In the genomic region with DNA sequence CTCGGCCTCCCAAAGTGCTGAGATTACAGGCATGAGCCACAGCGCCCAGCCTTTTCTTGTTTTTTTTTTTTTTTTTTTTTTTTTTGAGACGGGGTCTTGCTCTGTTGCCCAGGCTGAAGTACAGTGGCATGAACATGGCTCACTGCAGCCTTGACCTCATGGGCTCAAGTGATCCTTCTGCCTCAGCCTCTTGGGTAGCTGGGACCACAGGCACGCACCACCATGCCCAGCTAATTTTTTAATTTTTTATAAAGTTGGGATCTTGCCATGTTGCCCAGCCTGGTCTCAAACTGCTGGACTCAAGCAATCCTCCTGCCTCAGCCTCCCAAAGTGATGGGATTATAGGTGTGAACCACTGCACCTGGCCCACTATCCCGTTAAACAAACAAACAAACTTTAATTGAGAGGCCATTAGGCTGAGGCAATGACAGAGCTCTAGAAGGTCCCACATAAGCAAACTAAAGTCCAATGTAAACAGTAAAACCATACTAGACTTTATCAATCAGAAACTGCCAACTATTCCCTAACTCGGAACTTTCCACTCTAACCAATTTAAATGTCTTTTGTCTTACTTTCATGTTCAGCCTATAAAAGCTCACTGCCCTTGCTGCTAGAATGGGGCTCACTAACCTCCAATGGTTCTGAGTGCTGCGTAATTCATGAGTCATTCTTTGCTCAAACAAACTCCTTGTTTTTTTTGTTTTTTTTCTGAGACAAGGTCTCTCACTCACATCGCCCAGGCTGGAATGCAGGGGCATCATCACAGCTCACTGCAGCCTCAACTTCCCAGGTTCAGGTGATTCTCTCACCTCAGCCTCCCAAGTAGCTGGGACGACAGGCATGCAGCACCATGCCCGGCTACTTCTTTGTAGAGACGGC, we compare ENCODE assay signal across 11 cellular contexts. TPM values are rescaled to one million over a fixed set of nuclear protein-coding genes. Genes with fewer than 3 reads are reported as not detected.
DNase-seq lines count a peak whose midpoint lies in the region; ATAC-seq and TF ChIP-seq lines count a peak whose summit lies in the region.
"Had no signal": no experiment of that assay in that cellular context is flagged by ENCODE, and none has a peak within 500 bp of the region (broad histone marks: within the 10 kb centered on the region; RNA-seq: fewer than 3 reads in every experiment).

No MANE protein-coding gene starts in this region.

- TF ChIP-seq CTCF in SK-N-SH (IDR thresholded peaks at IDR 0.05) (no peak), testis (IDR thresholded peaks at IDR 0.05) (no peak)

- no peaks in the 10 kb centered on the region for H3K9me2 ChIP-seq in SK-N-SH

- no peak for TF ChIP-seq POLR2A in testis (IDR thresholded peaks at IDR 0.05)

- CTCF ChIA-PET in SK-N-SH (lab: Yijun Ruan, JAX), result interaction anchor here (0.5 to 1.8 kb wide), 4 partner anchors 10 to 998 kb away, joined by 3 to 6 read pairs (median 4); no protein-coding TSS in a partner anchor

- peak in 1 of 2 experiments; percentile 14; a peak in 1 of 4 replicates for TF ChIP-seq EP300 in SK-N-SH (IDR thresholded peaks at IDR 0.05; ENCODE audit: borderline replicate concordance in 1 of 2, low read depth in 1 of 2, low read length in 1 of 2)

- peaks cover 23% of the 10 kb centered on the region for H3F3A ChIP-seq in SK-N-SH (replicated peaks; ENCODE audit: insufficient read depth)

- POLR2A ChIA-PET in SK-N-SH (lab: Yijun Ruan, JAX), result no interaction called here

- ATAC-seq in stimulated activated naive CD8-positive, alpha-beta T cell treated with anti-CD3 and anti-CD28 coated beads, Interleukin-15, Interleukin-2, amounts not matched to agents 100 U/mL and 50 U/mL, for 24 hours, result no peak

- H3K9me3 ChIP-seq in SK-N-SH (peaks cover 15% of the 10 kb centered on the region; the same call in 1 of the 2 replicates), skeletal muscle satellite cell (replicated peaks; ENCODE audit: low read length) (peaks cover 6% of the 10 kb centered on the region), testis (no peaks in the 10 kb centered on the region)

- no peak overlapping the region for H3K4me3 ChIP-seq in SK-N-SH (ENCODE audit: low read depth in 2 of 2, low read length in 1 of 2)
- no peak overlapping the region for H3K4me3 ChIP-seq in skeletal muscle satellite cell (ENCODE audit: low read length)
- no peak overlapping the region for H3K4me3 ChIP-seq in testis
- H3K4me3 ChIP-seq: cardiac muscle cell had no signal

- peak; percentile 93 for DNase-seq in H4 (ENCODE audit: low spot score)
- DNase-seq in SK-N-SH, result no peak
- peak; percentile 93 for DNase-seq in fibroblast of peridontal ligament (ENCODE audit: extremely low read depth)
- no peak for DNase-seq in stimulated activated naive CD8-positive, alpha-beta T cell treated with anti-CD3 and anti-CD28 coated beads, Interleukin-15, Interleukin-2, amounts not matched to agents 100 U/mL and 50 U/mL, for 24 hours
- no peak for DNase-seq in testis
- no peak for DNase-seq in occipital lobe (lab: John Stamatoyannopoulos, UW)
- no peak for DNase-seq in NCI-H82 treated with DMSO at 0.1 percent for 48 hours (lab: John Stamatoyannopoulos, UW; ENCODE audit: unreplicated experiment)
- DNase-seq: activated CD4-positive, alpha-beta T cell treated with anti-CD3 and anti-CD28 coated beads, Interleukin-2, amount 10 ng/mL, durations not matched to agents 7 days and 5 days; SHP77 had no signal

- H3K4me2 ChIP-seq in SK-N-SH, result peak overlapping the region; percentile 25; the same call in 1 of the 2 replicates
- H3K4me2 ChIP-seq in skeletal muscle satellite cell (ENCODE audit: low read length), result peak overlapping the region; percentile 40

- intact Hi-C loops in testis (cut with DNase I; ENCODE audit: low total_unique reads), result no loop called here

- H3K27ac ChIP-seq in SK-N-SH (ENCODE audit: low read depth in 2 of 2, low read length in 1 of 2) (peak overlapping the region in 1 of 2 experiments; percentile 77; a peak in 2 of 4 replicates), testis (no peak overlapping the region)
- H3K27ac ChIP-seq: cardiac muscle cell had no signal

- no peak for TF ChIP-seq RAD21 in SK-N-SH (IDR thresholded peaks at IDR 0.05; ENCODE audit: low read length)

- H3K79me2 ChIP-seq in SK-N-SH (ENCODE audit: insufficient read depth), result peaks cover 6% of the 10 kb centered on the region

- H3K4me1 ChIP-seq in SK-N-SH (ENCODE audit: control insufficient read depth in 1 of 2, insufficient read depth in 2 of 2, low read depth in 1 of 2, low read length in 1 of 2) (0 out of 4 replicates have a peak, but pooled peaks cover 0 to 5% of the 10 kb centered on the region in 2 experiments), skeletal muscle satellite cell (ENCODE audit: control insufficient read depth, insufficient read depth, low read length) (peaks cover 10% of the 10 kb centered on the region), testis (peaks cover 10% of the 10 kb centered on the region)

- H3K27me3 ChIP-seq in SK-N-SH (ENCODE audit: insufficient read depth) (no peaks in the 10 kb centered on the region), skeletal muscle satellite cell (ENCODE audit: control insufficient read depth, insufficient read depth, low read length) (no peaks in the 10 kb centered on the region), testis (no peaks in the 10 kb centered on the region)
- H3K27me3 ChIP-seq: cardiac muscle cell had no signal

- H2AFZ ChIP-seq in SK-N-SH (ENCODE audit: low read depth), result no peak overlapping the region

- no peak overlapping the region for H3K9ac ChIP-seq in SK-N-SH
- H3K9ac ChIP-seq in skeletal muscle satellite cell (ENCODE audit: low read depth, low read length), result no peak overlapping the region

- WGBS in SK-N-SH (ENCODE audit: low lambda C conversion rate), result 69% methylated on average over 11 of the region's 11 CpGs
- WGBS in testis, 2 donors, result 83 to 85% methylated on average over 11 of the region's 11 CpGs

- peaks cover 27 to 56% of the 10 kb centered on the region in 2 experiments for H3K36me3 ChIP-seq in SK-N-SH (replicated peaks in 1 of 2; ENCODE audit: control insufficient read depth in 1 of 2, insufficient read depth in 2 of 2, low read length in 1 of 2)
- peaks cover 14% of the 10 kb centered on the region for H3K36me3 ChIP-seq in skeletal muscle satellite cell (ENCODE audit: insufficient read depth, low read length)
- H3K36me3 ChIP-seq in testis (ENCODE audit: low read depth, missing control alignments), result no peaks in the 10 kb centered on the region
- H3K36me3 ChIP-seq: cardiac muscle cell had no signal

- H4K20me1 ChIP-seq in SK-N-SH (ENCODE audit: insufficient read depth), result no peaks in the 10 kb centered on the region

TF ChIP-seq in SK-N-SH, 30 proteins besides CTCF, POLR2A, EP300 and RAD21 (continues in another document):
- TF ChIP-seq, protein P1, sequence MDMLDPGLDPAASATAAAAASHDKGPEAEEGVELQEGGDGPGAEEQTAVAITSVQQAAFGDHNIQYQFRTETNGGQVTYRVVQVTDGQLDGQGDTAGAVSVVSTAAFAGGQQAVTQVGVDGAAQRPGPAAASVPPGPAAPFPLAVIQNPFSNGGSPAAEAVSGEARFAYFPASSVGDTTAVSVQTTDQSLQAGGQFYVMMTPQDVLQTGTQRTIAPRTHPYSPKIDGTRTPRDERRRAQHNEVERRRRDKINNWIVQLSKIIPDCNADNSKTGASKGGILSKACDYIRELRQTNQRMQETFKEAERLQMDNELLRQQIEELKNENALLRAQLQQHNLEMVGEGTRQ (IDR thresholded peaks at IDR 0.05; ENCODE audit: borderline replicate concordance, low read depth, low read length), result no peak
- TF ChIP-seq JUND (IDR thresholded peaks at IDR 0.05) (peak; percentile 68), SIN3A (IDR thresholded peaks at IDR 0.05; ENCODE audit: borderline replicate concordance, low read depth, low read length) (no peak), MXI1 (IDR thresholded peaks at IDR 0.05; ENCODE audit: low read depth, low read length) (no peak)
- TF ChIP-seq, protein P2, sequence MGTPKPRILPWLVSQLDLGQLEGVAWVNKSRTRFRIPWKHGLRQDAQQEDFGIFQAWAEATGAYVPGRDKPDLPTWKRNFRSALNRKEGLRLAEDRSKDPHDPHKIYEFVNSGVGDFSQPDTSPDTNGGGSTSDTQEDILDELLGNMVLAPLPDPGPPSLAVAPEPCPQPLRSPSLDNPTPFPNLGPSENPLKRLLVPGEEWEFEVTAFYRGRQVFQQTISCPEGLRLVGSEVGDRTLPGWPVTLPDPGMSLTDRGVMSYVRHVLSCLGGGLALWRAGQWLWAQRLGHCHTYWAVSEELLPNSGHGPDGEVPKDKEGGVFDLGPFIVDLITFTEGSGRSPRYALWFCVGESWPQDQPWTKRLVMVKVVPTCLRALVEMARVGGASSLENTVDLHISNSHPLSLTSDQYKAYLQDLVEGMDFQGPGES (IDR thresholded peaks at IDR 0.05; ENCODE audit: low read depth, low read length), result no peak

RNA-seq across cellular contexts. Expression of a gene that starts 1.9 kb away (rescaled TPM):
- 68.3 and 82.1 TPM in 2 replicates for total RNA-seq in H4 (2014; rRNA removed; shearing (Covaris generic))
- polyA plus RNA-seq in SK-N-SH (2012; rRNA removed), result 16.8 and 21.8 TPM in 2 replicates
- 21.7 and 22.4 TPM in 2 replicates for polyA plus RNA-seq in SK-N-SH (2012; cell fraction: cytosol; rRNA removed)
- polyA plus RNA-seq in SK-N-SH (2012; cell fraction: nucleus; rRNA removed), result 20.4 and 31.0 TPM in 2 replicates
- 29.2 and 29.5 TPM in 2 replicates for total RNA-seq in skeletal muscle satellite cell (2012; rRNA removed)
- 10 to 100 TPM; 42.2 to 60.2 TPM for total RNA-seq in testis
- 64.0 TPM for polyA plus RNA-seq in testis (ENCODE audit: insufficient read depth, low read depth, low replicate concordance)
- 20.4 TPM for total RNA-seq in occipital lobe

RNA-seq across cellular contexts. Expression of a gene that starts 17.2 kb away (rescaled TPM):
- total RNA-seq in H4 (2014; rRNA removed; shearing (Covaris generic)), result 8.4 and 20.8 TPM in 2 replicates
- polyA plus RNA-seq in SK-N-SH (2012; rRNA removed), result 12.3 and 13.6 TPM in 2 replicates
- 13.2 and 17.7 TPM in 2 replicates for polyA plus RNA-seq in SK-N-SH (2012; cell fraction: cytosol; rRNA removed)
- 19.2 and 26.8 TPM in 2 replicates for polyA plus RNA-seq in SK-N-SH (2012; cell fraction: nucleus; rRNA removed)
- 0.25 and 1.7 TPM in 2 replicates for total RNA-seq in skeletal muscle satellite cell (2012; rRNA removed)
- total RNA-seq in testis, result 10 to 100 TPM; 41.1 to 60.9 TPM
- 143 TPM for polyA plus RNA-seq in testis (ENCODE audit: insufficient read depth, low read depth, low replicate concordance)
- total RNA-seq in occipital lobe, result 2.5 TPM

RNA-seq across cellular contexts. Expression of a gene that starts 55.9 kb away (rescaled TPM):
- 85.1 and 94.4 TPM in 2 replicates for total RNA-seq in H4 (2014; rRNA removed; shearing (Covaris generic))
- polyA plus RNA-seq in SK-N-SH (2012; rRNA removed) (28.0 and 34.2 TPM in 2 replicates), testis (ENCODE audit: insufficient read depth, low read depth, low replicate concordance) (63.9 TPM)
- polyA plus RNA-seq in SK-N-SH (2012; cell fraction: cytosol; rRNA removed), result 44.6 and 71.0 TPM in 2 replicates
- polyA plus RNA-seq in SK-N-SH (2012; cell fraction: nucleus; rRNA removed), result 14.2 and 22.7 TPM in 2 replicates
- total RNA-seq in skeletal muscle satellite cell (2012; rRNA removed), result 71.4 and 72.0 TPM in 2 replicates
- total RNA-seq in testis (10 to 100 TPM; 59.8 to 81.9 TPM), occipital lobe (33.8 TPM)

RNA-seq across cellular contexts. Expression of a gene that starts 56.1 kb away (rescaled TPM):
- 90.0 and 116 TPM in 2 replicates for total RNA-seq in H4 (2014; rRNA removed; shearing (Covaris generic))
- polyA plus RNA-seq in SK-N-SH (2012; rRNA removed) (49.2 and 51.2 TPM in 2 replicates), testis (ENCODE audit: insufficient read depth, low read depth, low replicate concordance) (69.2 TPM)
- 50.3 and 51.3 TPM in 2 replicates for polyA plus RNA-seq in SK-N-SH (2012; cell fraction: cytosol; rRNA removed)
- polyA plus RNA-seq in SK-N-SH (2012; cell fraction: nucleus; rRNA removed), result 55.6 and 64.5 TPM in 2 replicates
- 98.4 and 111 TPM in 2 replicates for total RNA-seq in skeletal muscle satellite cell (2012; rRNA removed)
- total RNA-seq in testis (10 to 100 TPM; 62.5 to 70.3 TPM), occipital lobe (44.8 TPM)

Comparison
In these comparisons a context has a peak if more than half of its experiments do, and no peak if none do; other contexts are left out.
1. DNase-seq: peak in H4 (single experiment) and fibroblast of peridontal ligament (single experiment); none in SK-N-SH (single experiment), stimulated activated naive CD8-positive, alpha-beta T cell treated with anti-CD3 and anti-CD28 coated beads, Interleukin-15, Interleukin-2, amounts not matched to agents 100 U/mL and 50 U/mL, for 24 hours (single experiment), testis (single experiment), occipital lobe (single experiment) and NCI-H82 treated with DMSO at 0.1 percent for 48 hours (single experiment).